8 cellular contexts compared by ENCODE assay signal in genomic region chr22:46762238-46763050, GRCh38. TPM values are rescaled to one million over a fixed set of nuclear protein-coding genes. Genes with fewer than 3 reads are reported as not detected.
DNase-seq lines count a peak whose midpoint lies in the region; ATAC-seq and TF ChIP-seq lines count a peak whose summit lies in the region.

TSS of gene TBC1D22A (plus strand) at chr22:46762650. CDS start at chr22:46762787, 137 bp downstream.

- H3K9ac ChIP-seq in rectal smooth muscle tissue (ENCODE audit: low read length), result peak within 1 kb of the TSS; percentile 94

- no peaks in the 10 kb centered on the region for H3K9me3 ChIP-seq in vagina

- DNase-seq in NCI-H2029 treated with DMSO at 0.1 percent for 48 hours (lab: John Stamatoyannopoulos, UW), result peak; percentile 50
- DNase-seq in T-helper 9 cell, result peak; percentile 92
- peak; percentile 80 for DNase-seq in astrocyte of the cerebellum (ENCODE audit: low read depth)
- peak; percentile 96 for DNase-seq in hepatic stellate cell (ENCODE audit: low spot score)
- no peak for DNase-seq in vagina (ENCODE audit: extremely low spot score in 2 of 2)

- H3K27ac ChIP-seq in rectal smooth muscle tissue (ENCODE audit: low read depth, low read length) (peak within 1 kb of the TSS; percentile 98), vagina (peak within 1 kb of the TSS; percentile 92)

- H3K4me1 ChIP-seq in rectal smooth muscle tissue (ENCODE audit: control insufficient read depth, insufficient read depth, low read length), result peaks cover 5% of the 10 kb centered on the region
- H3K4me1 ChIP-seq in vagina, result peaks cover 36% of the 10 kb centered on the region

- intact Hi-C loops in vagina (cut with DNase I), result no loop called here

- ATAC-seq in GM18498 (IDR thresholded peaks at IDR 0.05; ENCODE audit: unreplicated experiment) (peak; percentile 74), HG02943 (IDR thresholded peaks at IDR 0.05; ENCODE audit: low read depth, unreplicated experiment) (peak; percentile 72)

- in situ Hi-C loops in astrocyte of the cerebellum (cut with HindIII; ENCODE audit: low sequenced_read_pairs), result no loop called here

- no peaks in the 10 kb centered on the region for H3K27me3 ChIP-seq in rectal smooth muscle tissue (ENCODE audit: control insufficient read depth, insufficient read depth, low read length)
- no peaks in the 10 kb centered on the region for H3K27me3 ChIP-seq in vagina

- no peaks in the 10 kb centered on the region for H3K36me3 ChIP-seq in rectal smooth muscle tissue (ENCODE audit: control insufficient read depth, insufficient read depth, low read length)
- H3K36me3 ChIP-seq in vagina, result no peaks in the 10 kb centered on the region

- TF ChIP-seq CTCF in astrocyte of the cerebellum (IDR thresholded peaks at IDR 0.05; ENCODE audit: low read depth, low read length, missing control alignments), result no peak
- peak in 1 of 3 experiments; percentile 33 for TF ChIP-seq CTCF in vagina (IDR thresholded peaks at IDR 0.05)

- peak; percentile 46 to 95 for TF ChIP-seq POLR2A in vagina (IDR thresholded peaks at IDR 0.05)

- peak within 1 kb of the TSS; percentile 100 for H3K4me3 ChIP-seq in astrocyte of the cerebellum (ENCODE audit: low read depth, low read length)
- H3K4me3 ChIP-seq in rectal smooth muscle tissue (ENCODE audit: low read length), result peak within 1 kb of the TSS; percentile 95
- H3K4me3 ChIP-seq in vagina, result peak within 1 kb of the TSS; percentile 95

RNA-seq across cellular contexts. Expression of gene TBC1D22A, which starts in this region (rescaled TPM):
- total RNA-seq in vagina, result 38.3 TPM

Comparison
In these comparisons a context has a peak if more than half of its experiments do, and no peak if none do; other contexts are left out.
1. DNase-seq: peak in NCI-H2029 treated with DMSO at 0.1 percent for 48 hours (single experiment), T-helper 9 cell (single experiment), astrocyte of the cerebellum (single experiment) and hepatic stellate cell (single experiment); none in vagina (0 of 2).
2. Peak in every context shown above with its lines, with median percentiles within 50 percentile points of each other: H3K4me3 ChIP-seq.